Comparison of ENCODE assay signal across 15 cellular contexts in genomic region chr1:41640141-41640751, GRCh38.
A peak's percentile ranks its signal among the peaks of the same experiment; 100 is the strongest.
DNase-seq lines count a peak whose midpoint lies in the region; ATAC-seq, FAIRE-seq and TF ChIP-seq lines count a peak whose summit lies in the region.
"Had no signal": no experiment of that assay in that cellular context is flagged by ENCODE, and none has a peak within 500 bp of the region (broad histone marks: within the 10 kb centered on the region; RNA-seq: fewer than 3 reads in every experiment).

No MANE protein-coding gene starts in this region.

- intact Hi-C loops in body of pancreas (cut with DNase I), result no loop called here

- H3K9ac ChIP-seq in BLaER1, result no peak overlapping the region

- H3K4me1 ChIP-seq in BLaER1 (peaks cover 82% of the 10 kb centered on the region), body of pancreas (no peaks in the 10 kb centered on the region)

- DNase-seq in GM12891 (ENCODE audit: insufficient read length, low spot score) (no peak), mesenteric fat pad (ENCODE audit: low spot score) (peak; percentile 41), body of pancreas (no peak), NCI-H2029 treated with DMSO at 0.1 percent for 48 hours (lab: John Stamatoyannopoulos, UW) (no peak), AG20443 (ENCODE audit: low spot score) (no peak)
- peak in 1 of 2 donors; percentile 40 for DNase-seq in activated T-cell treated with anti-CD3 and anti-CD28 coated beads, Interleukin-2, amount 50 U/mL, for 72 hours
- DNase-seq: DMS53; H9; NCI-H82; Right ventricle myocardium superior; stimulated activated naive CD4-positive, alpha-beta T cell had no signal

- peak overlapping the region; percentile 62; the same call in 1 of the 2 replicates for H3K27ac ChIP-seq in BLaER1
- no peak overlapping the region for H3K27ac ChIP-seq in body of pancreas
- H3K27ac ChIP-seq: epithelial cell of prostate had no signal

- H3K27me3 ChIP-seq in BLaER1, result no peaks in the 10 kb centered on the region
- no peaks in the 10 kb centered on the region for H3K27me3 ChIP-seq in body of pancreas

- H3K9me3 Mint-ChIP-seq in activated T-cell treated with anti-CD3 and anti-CD28 coated beads, Interleukin-2, amount 50 U/mL, for 72 hours, result no peaks in the 10 kb centered on the region
- H3K9me3 Mint-ChIP-seq: H9 had no signal

- H3K27ac Mint-ChIP-seq in activated T-cell treated with anti-CD3 and anti-CD28 coated beads, Interleukin-2, amount 50 U/mL, for 72 hours, result peak overlapping the region; percentile 91

- H4K20me1 ChIP-seq in BLaER1, result no peaks in the 10 kb centered on the region

- H3K27me3 Mint-ChIP-seq in activated T-cell treated with anti-CD3 and anti-CD28 coated beads, Interleukin-2, amount 50 U/mL, for 72 hours (ENCODE audit: low read depth), result no peaks in the 10 kb centered on the region

- H3K36me3 Mint-ChIP-seq in activated T-cell treated with anti-CD3 and anti-CD28 coated beads, Interleukin-2, amount 50 U/mL, for 72 hours (ENCODE audit: insufficient read depth in 2 of 2), result no peaks in the 10 kb centered on the region

- H3K36me3 ChIP-seq in BLaER1 (no peaks in the 10 kb centered on the region), body of pancreas (replicated peaks in 1 of 2; ENCODE audit: insufficient read depth in 1 of 2, low read depth in 2 of 2) (no peaks in the 10 kb centered on the region)

- ATAC-seq in activated T-cell treated with anti-CD3 and anti-CD28 coated beads, Interleukin-2, amount 50 U/mL, for 72 hours (replicated peaks in 1 of 2), result peak; percentile 10 to 20
- no peak for ATAC-seq in body of pancreas
- no peak for ATAC-seq in HG03045 (IDR thresholded peaks at IDR 0.05; ENCODE audit: unreplicated experiment)

- H3K9me3 ChIP-seq in BLaER1 (no peaks in the 10 kb centered on the region), body of pancreas (no peaks in the 10 kb centered on the region)

- TF ChIP-seq CTCF in body of pancreas (IDR thresholded peaks at IDR 0.05), result no peak

- H3K4me1 Mint-ChIP-seq in activated T-cell treated with anti-CD3 and anti-CD28 coated beads, Interleukin-2, amount 50 U/mL, for 72 hours (ENCODE audit: low read depth), result no peaks in the 10 kb centered on the region

- H3K4me3 Mint-ChIP-seq in activated T-cell treated with anti-CD3 and anti-CD28 coated beads, Interleukin-2, amount 50 U/mL, for 72 hours, result peak overlapping the region in 1 of 2 donors; percentile 79
- H3K4me3 Mint-ChIP-seq: H9 had no signal

- peak overlapping the region; percentile 74 for H3K4me2 ChIP-seq in BLaER1

- H3K4me3 ChIP-seq in BLaER1, result no peak overlapping the region
- no peak overlapping the region for H3K4me3 ChIP-seq in body of pancreas

- TF ChIP-seq POLR2A in GM12891 (IDR thresholded peaks at IDR 0.05; ENCODE audit: low read depth, low read length), result no peak
- no peak for TF ChIP-seq POLR2A in body of pancreas (IDR thresholded peaks at IDR 0.05)

- WGBS in body of pancreas, 2 donors, result 69 to 84% methylated on average over 11 to 12 of the region's 12 CpGs

- peak; percentile 60 for FAIRE-seq in GM12891 (lab: Jason Lieb, UNC)
- FAIRE-seq: islet of Langerhans had no signal

TF ChIP-seq in GM12891, 5 proteins besides CTCF, POLR2A, EP300 and RAD21:
- TF ChIP-seq PAX5 (IDR thresholded peaks at IDR 0.05; ENCODE audit: insufficient read depth, low read length, severe bottlenecking), result no peak
- TF ChIP-seq SPI1 (IDR thresholded peaks at IDR 0.05; ENCODE audit: low read depth, low read length), result no peak
- no peak for TF ChIP-seq TAF1 (IDR thresholded peaks at IDR 0.05; ENCODE audit: low read depth, low read length)
- no peak for TF ChIP-seq POU2F2 (IDR thresholded peaks at IDR 0.05; ENCODE audit: low read depth, low read length)
- no peak for TF ChIP-seq POLR2AphosphoS5 (IDR thresholded peaks at IDR 0.05; ENCODE audit: low read depth, low read length)

Comparison
In these comparisons a context has a peak if more than half of its experiments do, and no peak if none do; other contexts are left out.
1. ATAC-seq: peak in activated T-cell treated with anti-CD3 and anti-CD28 coated beads, Interleukin-2, amount 50 U/mL, for 72 hours (2 of 2); none in body of pancreas (single experiment) and HG03045 (single experiment).